Comparison of ENCODE assay signal across 16 cellular contexts in the genomic region with DNA sequence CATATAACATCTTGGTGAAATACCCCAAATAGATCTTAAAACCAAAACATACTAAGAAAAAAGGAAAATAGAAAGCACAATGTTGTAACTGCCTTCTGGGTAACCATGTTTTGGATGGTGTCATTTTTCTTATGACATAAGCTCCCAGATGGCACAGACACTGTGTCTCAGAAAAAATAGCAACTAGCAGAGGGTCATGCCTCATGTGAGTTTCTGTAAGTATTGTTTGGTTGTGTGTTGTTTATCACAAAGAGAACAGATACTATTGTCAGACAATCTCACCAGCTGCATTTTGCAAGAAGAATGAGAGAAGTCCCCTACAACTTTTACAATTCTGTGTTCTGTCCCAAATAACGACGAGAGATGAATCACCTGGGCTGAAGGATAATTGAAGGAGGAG.
"Had no signal": no experiment of that assay in that cellular context is flagged by ENCODE, and none has a peak within 500 bp of the region (broad histone marks: within the 10 kb centered on the region; RNA-seq: fewer than 3 reads in every experiment).

No MANE protein-coding gene starts in this region.

- H3K4me3 ChIP-seq: gastroesophageal sphincter, lung, mucosa of descending colon, right atrium auricular region, transverse colon, vagina had no signal

- H3K9me3 ChIP-seq: gastroesophageal sphincter, mucosa of descending colon, right atrium auricular region, transverse colon, vagina had no signal

- H3K27me3 ChIP-seq: right atrium auricular region, transverse colon, vagina had no signal

- H3K36me3 ChIP-seq: gastroesophageal sphincter, right atrium auricular region, transverse colon, vagina had no signal

- H3K27ac ChIP-seq: gastroesophageal sphincter, right atrium auricular region, transverse colon, vagina had no signal

- H3K4me1 ChIP-seq: gastroesophageal sphincter, right atrium auricular region, transverse colon had no signal

- DNase-seq: activated CD4-positive, alpha-beta T cell treated with anti-CD3 and anti-CD28 coated beads, Interleukin-2, amount 50 U/mL, for 48 hours; activated naive CD4-positive, alpha-beta T cell treated with Interleukin-2 at 50 U/mL for 16 hours; aorta; endodermal cell; left colon; mucosa of descending colon; natural killer cell; stimulated activated CD4-positive, alpha-beta T cell treated with anti-CD3 and anti-CD28 coated beads, Interleukin-2, amount 100 ng/mL, for 48 hours; transverse colon had no signal

- ATAC-seq: activated CD4-positive, CD25-positive, alpha-beta regulatory T cell treated with anti-CD3 and anti-CD28 coated beads, Interleukin-2, amount 50 U/mL, for 24 hours; activated T-helper 17 cell treated with anti-CD3 and anti-CD28 coated beads, Interleukin-2, amount 50 U/mL, for 72 hours; gastroesophageal sphincter; left colon; mucosa of descending colon; natural killer cell; stimulated activated memory B cell treated with anti-CD40 and anti-IgM and Interleukin-4, amounts not matched to agents 10 μg/mL and 1 μg/mL and 100 μg/mL, for 72 hours had no signal
